In genomic region chr3:46146548-46146947, GRCh38 we compare ENCODE assay signal across 23 cellular contexts.
"Had no signal": no experiment of that assay in that cellular context is flagged by ENCODE, and none has a peak within 500 bp of the region (broad histone marks: within the 10 kb centered on the region; RNA-seq: fewer than 3 reads in every experiment).

No MANE protein-coding gene starts in this region.

- H3K4me3 Mint-ChIP-seq: activated CD4-positive, alpha-beta T cell treated with anti-CD3 and anti-CD28 coated beads for 36 hours; activated naive CD4-positive, alpha-beta T cell treated with anti-CD3 and anti-CD28 coated beads, Interleukin-2, amount 10 ng/mL, durations not matched to agents 7 days and 5 days; activated naive CD8-positive, alpha-beta T cell treated with anti-CD3 and anti-CD28 coated beads for 36 hours; WTC11 had no signal

- H3K27me3 Mint-ChIP-seq: activated CD4-positive, alpha-beta T cell treated with anti-CD3 and anti-CD28 coated beads for 36 hours; activated naive CD8-positive, alpha-beta T cell treated with anti-CD3 and anti-CD28 coated beads for 36 hours had no signal

- H3K27ac Mint-ChIP-seq: activated CD4-positive, alpha-beta T cell treated with anti-CD3 and anti-CD28 coated beads for 36 hours; activated naive CD4-positive, alpha-beta T cell treated with anti-CD3 and anti-CD28 coated beads, Interleukin-2, amount 10 ng/mL, durations not matched to agents 7 days and 5 days; activated naive CD8-positive, alpha-beta T cell treated with anti-CD3 and anti-CD28 coated beads for 36 hours; activated T-helper 2 cell treated with anti-CD3 and anti-CD28 coated beads, Interferon-gamma antibody, Interleukin-2, Interleukin-4, amounts not matched to agents 10 μg/mL and 5 μg/mL and 100 μg/mL, durations not matched to agents 14 hours and 24 hours and 36 hours; WTC11 had no signal

- H3K4me1 Mint-ChIP-seq: WTC11 had no signal

- H3K9me3 Mint-ChIP-seq: WTC11 had no signal

- DNase-seq: activated CD4-positive, alpha-beta T cell treated with anti-CD3 and anti-CD28 coated beads for 36 hours; activated CD4-positive, alpha-beta T cell treated with anti-CD3 and anti-CD28 coated beads, Interleukin-2, amount 50 U/mL, for 1 hour; activated CD8-positive, alpha-beta memory T cell treated with anti-CD3 and anti-CD28 coated beads for 24 hours; activated gamma-delta T cell treated with Interleukin-2 at 50 U/mL for 16 hours; activated naive CD4-positive, alpha-beta T cell treated with anti-CD3 and anti-CD28 coated beads, Interleukin-2, amount 10 ng/mL, durations not matched to agents 7 days and 5 days; activated naive CD8-positive, alpha-beta T cell treated with anti-CD3 and anti-CD28 coated beads for 36 hours; activated T-cell treated with anti-CD3 and anti-CD28 coated beads, Interleukin-2, amount 50 U/mL, for 48 hours; aorta; caudate nucleus; NCI-H1092; NCI-H1417; NCI-H1930; NCI-H2107; NCI-H345; NCI-H510A; NCI-H526 treated with DMSO at 0.1 percent for 48 hours; NK-92 treated with Interleukin-12 subunit alpha and Interleukin-12 subunit beta, amount 100 ng/mL, for 24 hours; Peyer's patch; Right ventricle myocardium superior; SJCRH30; SK-N-SH had no signal

- H3K36me3 Mint-ChIP-seq: activated naive CD4-positive, alpha-beta T cell treated with anti-CD3 and anti-CD28 coated beads, Interleukin-2, amount 10 ng/mL, durations not matched to agents 7 days and 5 days; activated naive CD8-positive, alpha-beta T cell treated with anti-CD3 and anti-CD28 coated beads for 36 hours; WTC11 had no signal

- ATAC-seq: activated CD4-positive, alpha-beta T cell treated with anti-CD3 and anti-CD28 coated beads for 36 hours; WTC11 had no signal
